ENCODE assay signal across 19 cellular contexts in genomic region chr1:167450843-167451242, GRCh38.
DNase-seq lines count a peak whose midpoint lies in the region; ATAC-seq and TF ChIP-seq lines count a peak whose summit lies in the region.
"Had no signal": no experiment of that assay in that cellular context is flagged by ENCODE, and none has a peak within 500 bp of the region (broad histone marks: within the 10 kb centered on the region; RNA-seq: fewer than 3 reads in every experiment).

No MANE protein-coding gene starts in this region.

- H3K4me3 Mint-ChIP-seq in activated CD4-positive, alpha-beta T cell treated with anti-CD3 and anti-CD28 coated beads, Interleukin-2, amount 10 ng/mL, durations not matched to agents 24 days and 14 days, result peak overlapping the region; percentile 79
- H3K4me3 Mint-ChIP-seq: nephron had no signal

- TF ChIP-seq EP300 in sigmoid colon (IDR thresholded peaks at IDR 0.05), result no peak

- H3K4me3 ChIP-seq in RWPE2 (ENCODE audit: severe bottlenecking) (no peak overlapping the region), sigmoid colon (no peak overlapping the region)
- H3K4me3 ChIP-seq: upper lobe of right lung had no signal

- H3K36me3 ChIP-seq in RWPE2 (ENCODE audit: low read depth) (no peaks in the 10 kb centered on the region), sigmoid colon (no peaks in the 10 kb centered on the region)
- H3K36me3 ChIP-seq: upper lobe of right lung, WERI-Rb-1 had no signal

- H3K4me1 Mint-ChIP-seq in activated CD4-positive, alpha-beta T cell treated with anti-CD3 and anti-CD28 coated beads, Interleukin-2, amount 10 ng/mL, durations not matched to agents 24 days and 14 days, result peaks cover 54% of the 10 kb centered on the region

- H3K36me3 Mint-ChIP-seq in activated CD4-positive, alpha-beta T cell treated with anti-CD3 and anti-CD28 coated beads, Interleukin-2, amount 10 ng/mL, durations not matched to agents 24 days and 14 days (ENCODE audit: low read depth), result peaks cover 28% of the 10 kb centered on the region
- peaks cover 0 to 4% of the 10 kb centered on the region in 2 donors for H3K36me3 Mint-ChIP-seq in activated naive CD4-positive, alpha-beta T cell treated with anti-CD3 and anti-CD28 coated beads, Interleukin-2, amount 50 U/mL, for 72 hours

- H3K4me1 ChIP-seq in RWPE2 (ENCODE audit: insufficient read depth, poor library complexity, severe bottlenecking) (no peaks in the 10 kb centered on the region), sigmoid colon (peaks cover 0 to 6% (median 2%) of the 10 kb centered on the region in 4 donors), foreskin keratinocyte (no peaks in the 10 kb centered on the region)

- no peaks in the 10 kb centered on the region for H3K9me3 ChIP-seq in RWPE2 (ENCODE audit: severe bottlenecking)
- no peaks in the 10 kb centered on the region for H3K9me3 ChIP-seq in sigmoid colon
- H3K9me3 ChIP-seq: upper lobe of right lung had no signal

- peak overlapping the region; percentile 88 for H3K27ac Mint-ChIP-seq in activated CD4-positive, alpha-beta T cell treated with anti-CD3 and anti-CD28 coated beads, Interleukin-2, amount 10 ng/mL, durations not matched to agents 24 days and 14 days
- peak overlapping the region; percentile 87 to 93 for H3K27ac Mint-ChIP-seq in activated naive CD4-positive, alpha-beta T cell treated with anti-CD3 and anti-CD28 coated beads, Interleukin-2, amount 50 U/mL, for 72 hours
- H3K27ac Mint-ChIP-seq: nephron had no signal

- H3K27me3 ChIP-seq in RWPE2 (ENCODE audit: insufficient read depth, poor library complexity, severe bottlenecking), result no peaks in the 10 kb centered on the region
- H3K27me3 ChIP-seq in sigmoid colon, result no peaks in the 10 kb centered on the region
- H3K27me3 ChIP-seq in foreskin keratinocyte, result peaks cover 6% of the 10 kb centered on the region
- H3K27me3 ChIP-seq: upper lobe of right lung had no signal

- no peaks in the 10 kb centered on the region for H3K27me3 Mint-ChIP-seq in activated CD4-positive, alpha-beta T cell treated with anti-CD3 and anti-CD28 coated beads, Interleukin-2, amount 10 ng/mL, durations not matched to agents 24 days and 14 days

- 74 to 90% methylated on average over 5 of the region's 5 CpGs for WGBS in sigmoid colon, 2 donors

- peak; percentile 75 for DNase-seq in activated CD4-positive, alpha-beta T cell treated with anti-CD3 and anti-CD28 coated beads, Interleukin-2, amount 10 ng/mL, durations not matched to agents 24 days and 14 days
- no peak for DNase-seq in activated CD4-positive, alpha-beta T cell treated with anti-CD3 and anti-CD28 coated beads for 1 hour
- peak; percentile 26 for DNase-seq in RWPE2 (ENCODE audit: low spot score)
- DNase-seq in activated naive CD4-positive, alpha-beta T cell treated with anti-CD3 and anti-CD28 coated beads, Interleukin-2, amount 50 U/mL, for 72 hours (ENCODE audit: low spot score in 2 of 2), result no peak
- peak; percentile 5 for DNase-seq in sigmoid colon
- no peak for DNase-seq in foreskin keratinocyte
- no peak for DNase-seq in hepatic stellate cell (ENCODE audit: low spot score)
- DNase-seq: aorta; C1 segment of cervical spinal cord; hypothalamus; KG1; NCI-H1105; NCI-H748 treated with DMSO at 0.1 percent for 48 hours; stimulated activated CD4-positive, alpha-beta T cell treated with anti-CD3 and anti-CD28 coated beads, Interleukin-12 subunit alpha, Interleukin-12 subunit beta, amount 100 ng/mL, for 4 hours; upper lobe of right lung; WERI-Rb-1 had no signal

- H3K27ac ChIP-seq in RWPE2 (ENCODE audit: poor library complexity, severe bottlenecking) (no peak overlapping the region), sigmoid colon (no peak overlapping the region), foreskin keratinocyte (no peak overlapping the region)
- H3K27ac ChIP-seq: upper lobe of right lung, WERI-Rb-1 had no signal

- TF ChIP-seq POLR2A in sigmoid colon (IDR thresholded peaks at IDR 0.05), result no peak

- intact Hi-C loops in activated CD4-positive, alpha-beta T cell treated with anti-CD3 and anti-CD28 coated beads, Interleukin-2, amount 10 ng/mL, durations not matched to agents 24 days and 14 days (cut with micrococcal nuclease), result no loop called here
- intact Hi-C loops in sigmoid colon (cut with DNase I), result loop anchor here (10.0 kb wide), 2 partner anchors 234 to 546 kb away; no protein-coding TSS in a partner anchor

- no peak for TF ChIP-seq CTCF in RWPE2 (IDR thresholded peaks at IDR 0.05; ENCODE audit: poor library complexity, severe bottlenecking)
- TF ChIP-seq CTCF in sigmoid colon (IDR thresholded peaks at IDR 0.05), result no peak
- TF ChIP-seq CTCF in foreskin keratinocyte (conservative IDR thresholded peaks at IDR 0.05), result no peak

- H3K9me3 Mint-ChIP-seq in activated CD4-positive, alpha-beta T cell treated with anti-CD3 and anti-CD28 coated beads, Interleukin-2, amount 10 ng/mL, durations not matched to agents 24 days and 14 days, result no peaks in the 10 kb centered on the region
- H3K9me3 Mint-ChIP-seq in activated naive CD4-positive, alpha-beta T cell treated with anti-CD3 and anti-CD28 coated beads, Interleukin-2, amount 50 U/mL, for 72 hours, result no peaks in the 10 kb centered on the region
- H3K9me3 Mint-ChIP-seq: nephron had no signal

- ATAC-seq in RWPE2 (ENCODE audit: low read depth) (no peak), GM21367 (IDR thresholded peaks at IDR 0.05; ENCODE audit: unreplicated experiment) (no peak), foreskin keratinocyte (no peak)
- ATAC-seq in activated naive CD4-positive, alpha-beta T cell treated with anti-CD3 and anti-CD28 coated beads, Interleukin-2, amount 50 U/mL, for 72 hours, result peak in 1 of 2 donors; percentile 4
- ATAC-seq: Panc1, upper lobe of right lung had no signal

Comparison
In these comparisons a context has a peak if more than half of its experiments do, and no peak if none do; other contexts are left out.
1. DNase-seq: peak in activated CD4-positive, alpha-beta T cell treated with anti-CD3 and anti-CD28 coated beads, Interleukin-2, amount 10 ng/mL, durations not matched to agents 24 days and 14 days (single experiment), RWPE2 (single experiment) and sigmoid colon (single experiment); none in activated CD4-positive, alpha-beta T cell treated with anti-CD3 and anti-CD28 coated beads for 1 hour (single experiment), activated naive CD4-positive, alpha-beta T cell treated with anti-CD3 and anti-CD28 coated beads, Interleukin-2, amount 50 U/mL, for 72 hours (0 of 2), foreskin keratinocyte (0 of 2) and hepatic stellate cell (single experiment).